In the genomic region with DNA sequence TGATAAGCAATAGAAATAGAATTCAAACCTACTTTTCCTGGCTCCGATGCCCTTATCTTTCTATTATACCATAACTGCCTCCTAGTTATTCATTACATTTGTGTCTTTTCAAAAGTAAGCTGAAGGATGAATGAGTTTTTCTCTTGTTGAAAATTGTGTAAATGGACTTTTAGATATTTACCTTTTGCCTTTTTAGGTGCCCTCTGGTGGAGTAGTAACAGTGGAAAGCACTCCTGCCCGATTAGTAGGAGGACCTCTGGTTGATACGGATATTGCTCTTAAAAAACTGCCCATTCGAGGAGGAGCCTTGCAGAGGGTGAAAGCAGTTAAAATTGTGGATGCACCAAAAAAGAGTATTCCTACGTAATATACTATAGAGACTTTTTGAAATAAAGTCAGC, we compare ENCODE assay signal across 34 cellular contexts. TPM values are rescaled to one million over a fixed set of nuclear protein-coding genes. Genes with fewer than 3 reads are reported as not detected.
"Had no signal": no experiment of that assay in that cellular context is flagged by ENCODE, and none has a peak within 500 bp of the region (broad histone marks: within the 10 kb centered on the region; RNA-seq: fewer than 3 reads in every experiment).

No MANE protein-coding gene starts in this region.

- H3K9ac ChIP-seq: KMS-11 had no signal

- H3K4me2 ChIP-seq: KMS-11, PC-9 had no signal

- H3K27me3 ChIP-seq: adrenal gland, body of pancreas, breast epithelium had no signal

- H2AFZ ChIP-seq: PC-9 had no signal

- H3K27ac ChIP-seq: adrenal gland, body of pancreas, breast epithelium, KMS-11, PC-9, RWPE1 had no signal

- DNase-seq: activated CD4-positive, alpha-beta T cell treated with anti-CD3 and anti-CD28 coated beads for 36 hours; activated CD4-positive, alpha-beta T cell treated with anti-CD3 and anti-CD28 coated beads, Interleukin-2, amount 10 ng/mL, durations not matched to agents 7 days and 5 days; activated CD4-positive, alpha-beta T cell treated with anti-CD3 and anti-CD28 coated beads, Interleukin-2, amount 50 U/mL, for 48 hours; activated CD8-positive, alpha-beta T cell treated with anti-CD3 and anti-CD28 coated beads, Interleukin-2, amount 10 ng/mL, durations not matched to agents 7 days and 5 days; activated gamma-delta T cell; activated naive CD4-positive, alpha-beta T cell treated with Interleukin-2 at 50 U/mL for 16 hours; activated T-cell treated with anti-CD3 and anti-CD28 coated beads, Interleukin-2, amount 50 U/mL, for 24 hours; adrenal gland; body of pancreas; NCI-H1105 treated with DMSO at 0.1 percent for 48 hours; NCI-H1436 treated with DMSO at 0.1 percent for 48 hours; NCI-H1694 treated with DMSO at 0.1 percent for 48 hours; NCI-H2029; NCI-H345; NCI-H524 treated with DMSO at 0.1 percent for 48 hours; PC-9; SIG-M5; T1000 had no signal

- ATAC-seq: activated CD4-positive, alpha-beta T cell treated with anti-CD3 and anti-CD28 coated beads for 36 hours; activated CD4-positive, CD25-positive, alpha-beta regulatory T cell treated with anti-CD3 and anti-CD28 coated beads, Interleukin-2, amount 50 U/mL, for 24 hours; activated CD8-positive, alpha-beta T cell treated with anti-CD3 and anti-CD28 coated beads, Interleukin-2, amount 10 ng/mL, durations not matched to agents 7 days and 5 days; activated naive CD4-positive, alpha-beta T cell treated with anti-CD3 and anti-CD28 coated beads, Interleukin-2, amount 50 U/mL, for 72 hours; body of pancreas; Right ventricle myocardium inferior; WTC11 had no signal

- H3K36me3 ChIP-seq: adrenal gland, breast epithelium had no signal

- H3K9me3 ChIP-seq: adrenal gland, body of pancreas, breast epithelium had no signal

- FAIRE-seq: astrocyte, TTC549 had no signal

- H3K4me3 ChIP-seq: adrenal gland, body of pancreas, breast epithelium, PC-9 had no signal

- H3K4me1 ChIP-seq: adrenal gland, body of pancreas, breast epithelium had no signal

RNA-seq across cellular contexts. Expression of gene FAM237B, which starts 11.2 kb away (rescaled TPM):
- total RNA-seq: activated CD4-positive, alpha-beta T cell treated with anti-CD3 and anti-CD28 coated beads for 36 hours; activated CD4-positive, alpha-beta T cell treated with anti-CD3 and anti-CD28 coated beads, Interleukin-2, amount 10 ng/mL, durations not matched to agents 7 days and 5 days; activated CD8-positive, alpha-beta T cell treated with anti-CD3 and anti-CD28 coated beads, Interleukin-2, amount 10 ng/mL, durations not matched to agents 7 days and 5 days; activated naive CD4-positive, alpha-beta T cell treated with anti-CD3 and anti-CD28 coated beads, Interleukin-2, amount 50 U/mL, for 72 hours; activated T-helper 2 cell treated with anti-CD3 and anti-CD28 coated beads, Interferon-gamma antibody, Interleukin-2, Interleukin-4, amounts not matched to agents 10 μg/mL and 5 μg/mL and 100 μg/mL, durations not matched to agents 14 hours and 24 hours and 36 hours; adrenal gland; astrocyte; body of pancreas; cardiac septum; LHCN-M2; MCF 10A; NCI-H460; PC-9; Right ventricle myocardium inferior; T-helper 1 cell treated with Interleukin-12 subunit alpha and Interleukin-12 subunit beta and Interleukin-4 antibody, amounts not matched to agents 30 ng/mL and 1 ng/mL, for 36 hours; T-helper 2 cell treated with Interferon-gamma antibody and Interleukin-4, amounts not matched to agents 100 ng/mL and 5 ng/mL, for 36 hours; WTC11 had no signal
- polyA plus RNA-seq: adrenal gland had no signal
